Comparison of ENCODE assay signal across 9 cellular contexts in the genomic region with DNA sequence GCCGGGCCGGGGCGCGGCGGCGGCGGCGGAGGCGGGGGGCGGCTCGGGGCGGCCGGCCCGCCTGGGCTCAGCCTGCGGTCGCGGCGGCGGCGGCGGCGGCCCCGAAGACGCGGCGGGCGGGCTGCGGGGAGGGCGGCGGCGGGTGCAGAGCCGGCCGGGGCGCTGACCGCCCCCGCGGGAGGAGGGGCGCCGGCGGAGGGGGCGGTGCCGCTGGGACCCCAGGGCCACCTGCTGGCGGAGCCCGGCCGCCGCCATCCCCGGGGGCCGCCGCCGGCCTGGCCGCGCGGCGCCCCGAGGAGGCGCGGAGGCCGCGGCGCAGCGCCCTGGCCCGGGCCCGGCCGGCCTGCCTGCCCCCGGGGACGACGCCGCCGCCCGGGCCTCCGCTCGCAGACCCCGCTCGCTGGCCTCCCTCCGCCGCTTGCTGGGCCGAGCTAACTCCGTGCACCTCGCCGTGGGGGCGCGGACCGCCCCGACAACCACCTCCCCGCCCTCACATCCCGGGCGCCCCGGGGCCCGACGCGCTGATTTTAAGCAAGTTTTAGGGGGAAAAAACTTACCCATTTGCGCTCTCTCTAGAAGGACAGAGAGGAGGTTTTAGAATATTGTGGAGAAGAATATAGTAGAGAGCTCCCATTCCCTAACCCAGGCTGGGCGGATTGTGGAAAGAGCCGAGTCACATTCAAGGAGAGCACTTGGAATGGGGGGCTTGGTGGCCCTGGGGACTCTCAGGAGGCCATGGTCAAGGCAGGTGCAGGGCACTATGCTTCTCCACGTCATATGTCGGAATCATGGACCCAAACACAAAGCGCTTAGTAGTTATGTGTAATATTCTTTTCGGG. TPM values are rescaled to one million over a fixed set of nuclear protein-coding genes. Genes with fewer than 3 reads are reported as not detected.
DNase-seq lines count a peak whose midpoint lies in the region; ATAC-seq and TF ChIP-seq lines count a peak whose summit lies in the region.
"Had no signal": no experiment of that assay in that cellular context is flagged by ENCODE, and none has a peak within 500 bp of the region (broad histone marks: within the 10 kb centered on the region; RNA-seq: fewer than 3 reads in every experiment).

A gene with protein sequence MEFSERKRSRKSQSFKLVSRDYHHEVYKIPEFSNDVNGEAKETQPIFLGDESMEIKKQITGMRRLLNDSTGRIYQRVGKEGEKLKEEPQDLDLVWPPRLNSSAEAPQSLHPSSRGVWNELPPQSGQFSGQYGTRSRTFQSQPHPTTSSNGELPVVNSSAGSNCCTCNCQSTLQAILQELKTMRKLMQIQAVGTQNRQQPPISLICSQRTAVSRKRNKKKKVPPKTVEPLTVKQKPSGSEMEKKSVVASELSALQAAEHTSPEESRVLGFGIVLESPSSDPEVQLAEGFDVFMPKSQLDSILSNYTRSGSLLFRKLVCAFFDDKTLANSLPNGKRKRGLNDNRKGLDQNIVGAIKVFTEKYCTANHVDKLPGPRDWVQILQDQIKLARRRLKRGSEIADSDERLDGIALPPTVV (minus strand): TSS at position 140 of the 839 bp plus-strand sequence. CDS start 481 bp downstream, outside the sequence.

- H3K4me3 Mint-ChIP-seq in MCF 10A (ENCODE audit: unreplicated experiment): peak within 1 kb of the TSS; percentile 69

- H3K4me1 ChIP-seq in skeletal muscle satellite cell (ENCODE audit: control insufficient read depth, insufficient read depth, low read length) (peaks cover 23% of the 10 kb centered on the region), BE2C (no peaks in the 10 kb centered on the region)

- peaks cover 21% of the 10 kb centered on the region for H3K4me1 Mint-ChIP-seq in MCF 10A (ENCODE audit: insufficient read depth, unreplicated experiment)

- H3K9me3 ChIP-seq in skeletal muscle satellite cell (replicated peaks; ENCODE audit: low read length) (no peaks in the 10 kb centered on the region), BE2C (no peaks in the 10 kb centered on the region)

- H3K9me3 Mint-ChIP-seq in MCF 10A (ENCODE audit: unreplicated experiment): no peaks in the 10 kb centered on the region

- DNase-seq in EL (peak; percentile 47), MCF 10A (ENCODE audit: unreplicated experiment) (no peak), iPS-NIHi11 (ENCODE audit: low spot score) (peak; percentile 86), BE2C (no peak)
- no peak for DNase-seq in central memory CD4-positive, alpha-beta T cell

- POLR2A ChIA-PET in MCF 10A (lab: Yijun Ruan, JAX): interaction anchor here (2.3 kb wide), 1 partner anchor 57 kb away, joined by 17 read pairs; a partner anchor contains a TSS

- peak within 1 kb of the TSS; percentile 40 for H3K27ac Mint-ChIP-seq in MCF 10A (ENCODE audit: low read depth, unreplicated experiment)

- H3K27me3 ChIP-seq in skeletal muscle satellite cell (ENCODE audit: control insufficient read depth, insufficient read depth, low read length) (peaks cover 5% of the 10 kb centered on the region), BE2C (peaks cover 72% of the 10 kb centered on the region)

- TF ChIP-seq CTCF in MCF 10A (IDR thresholded peaks at IDR 0.05; ENCODE audit: unreplicated experiment) (no peak), BE2C (IDR thresholded peaks at IDR 0.05; ENCODE audit: low read depth, low read length) (no peak)

- H3K4me2 ChIP-seq in skeletal muscle satellite cell (ENCODE audit: low read length): peak within 1 kb of the TSS; percentile 94

- no peaks in the 10 kb centered on the region for H3K36me3 ChIP-seq in skeletal muscle satellite cell (ENCODE audit: insufficient read depth, low read length)
- H3K36me3 ChIP-seq in BE2C: no peaks in the 10 kb centered on the region

- BruUV-seq in MCF 10A (replicated peaks; lab: Mats Ljungman, UMichigan): no TSS peak

- no peak for TF ChIP-seq EP300 in Ishikawa (IDR thresholded peaks at IDR 0.05; ENCODE audit: borderline replicate concordance)

- CTCF ChIA-PET in MCF 10A (lab: Yijun Ruan, JAX): interaction anchor here (0.6 to 1.2 kb wide), 5 partner anchors 62 to 247 kb away, joined by 3 to 5 read pairs (median 3); no protein-coding TSS in a partner anchor

- intact Hi-C loops in MCF 10A (cut with micrococcal nuclease): loop anchor here (5.0 kb wide), 1 partner anchor 58 kb away; a partner anchor contains a TSS

- peak within 1 kb of the TSS; percentile 76 for H3K9ac ChIP-seq in skeletal muscle satellite cell (ENCODE audit: low read depth, low read length)

- H3K4me3 ChIP-seq in skeletal muscle satellite cell (ENCODE audit: low read length): peak within 1 kb of the TSS; percentile 78
- H3K4me3 ChIP-seq in BE2C (ENCODE audit: low read depth, low read length): no peak within 1 kb of the TSS; the same call in 1 of the 2 replicates

- H3K36me3 Mint-ChIP-seq in MCF 10A (ENCODE audit: insufficient read depth, unreplicated experiment): no peaks in the 10 kb centered on the region

- no peaks in the 10 kb centered on the region for H3K27me3 Mint-ChIP-seq in MCF 10A (ENCODE audit: insufficient read depth, unreplicated experiment)

- no peak for ATAC-seq in HG02642 (IDR thresholded peaks at IDR 0.05; ENCODE audit: poor library complexity, unreplicated experiment)

- no peak for TF ChIP-seq RAD21 in Ishikawa (IDR thresholded peaks at IDR 0.05; ENCODE audit: low read depth)

TF ChIP-seq in Ishikawa, 13 proteins besides CTCF, POLR2A, EP300 and RAD21:
- TF ChIP-seq YY1 (IDR thresholded peaks at IDR 0.05; ENCODE audit: low read depth) (no peak), TCF12 (IDR thresholded peaks at IDR 0.05; ENCODE audit: low read depth) (peak; percentile 18; the same call in 1 of the 2 replicates), ZBTB7A (IDR thresholded peaks at IDR 0.05; ENCODE audit: low read depth) (peak; percentile 46; the same call in 1 of the 2 replicates), EGR1 (IDR thresholded peaks at IDR 0.05) (peak; percentile 50; the same call in 1 of the 2 replicates)
- TF ChIP-seq, protein P1, sequence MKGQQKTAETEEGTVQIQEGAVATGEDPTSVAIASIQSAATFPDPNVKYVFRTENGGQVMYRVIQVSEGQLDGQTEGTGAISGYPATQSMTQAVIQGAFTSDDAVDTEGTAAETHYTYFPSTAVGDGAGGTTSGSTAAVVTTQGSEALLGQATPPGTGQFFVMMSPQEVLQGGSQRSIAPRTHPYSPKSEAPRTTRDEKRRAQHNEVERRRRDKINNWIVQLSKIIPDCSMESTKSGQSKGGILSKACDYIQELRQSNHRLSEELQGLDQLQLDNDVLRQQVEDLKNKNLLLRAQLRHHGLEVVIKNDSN (IDR thresholded peaks at IDR 0.05): no peak

RNA-seq across cellular contexts. Expression of the gene that starts here (rescaled TPM):
- 12.4 and 17.2 TPM in 2 replicates for total RNA-seq in MCF 10A (2022)
- 1.3 TPM in 2 replicates for total RNA-seq in skeletal muscle satellite cell (2012; rRNA removed)
- polyA plus RNA-seq in BE2C (2012; ENCODE audit: insufficient read depth, insufficient read length, low read depth): not detected
- total RNA-seq: T-helper 1 cell treated with Interleukin-12 subunit alpha and Interleukin-12 subunit beta and Interleukin-4 antibody, amounts not matched to agents 30 ng/mL and 1 ng/mL, for 36 hours had no signal

Comparison
In these comparisons a context has a peak if more than half of its experiments do, and no peak if none do; other contexts are left out.
1. DNase-seq: peak in EL (single experiment) and iPS-NIHi11 (single experiment); none in MCF 10A (single experiment), BE2C (single experiment) and central memory CD4-positive, alpha-beta T cell (single experiment).